In the genomic region with DNA sequence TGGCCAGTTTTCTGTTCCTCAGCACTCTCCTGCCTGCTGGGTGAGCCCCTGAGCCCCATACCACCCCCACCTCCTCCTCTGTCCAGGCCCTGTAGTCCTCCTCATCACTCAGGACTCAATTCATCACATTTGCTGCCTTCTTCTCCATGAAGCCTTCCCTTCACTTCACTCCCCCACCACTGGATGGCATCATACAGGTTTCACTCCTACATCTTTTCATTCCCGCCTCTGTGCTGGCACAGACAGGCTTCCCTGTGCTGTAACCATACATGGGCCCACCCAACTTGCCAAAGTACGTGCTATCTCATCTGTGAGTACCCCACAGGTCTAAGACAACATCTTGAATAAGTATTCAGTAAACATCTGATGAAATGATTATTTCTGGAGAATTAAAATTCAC, we compare ENCODE assay signal across 8 cellular contexts. TPM values are rescaled to one million over a fixed set of nuclear protein-coding genes. Genes with fewer than 3 reads are reported as not detected.
DNase-seq lines count a peak whose midpoint lies in the region; ATAC-seq and TF ChIP-seq lines count a peak whose summit lies in the region.

No MANE protein-coding gene starts in this region.

- H3K27me3 ChIP-seq in left ventricle myocardium inferior (ENCODE audit: low read depth) (no peaks in the 10 kb centered on the region), Panc1 (ENCODE audit: control insufficient read depth, insufficient read depth, low read length) (no peaks in the 10 kb centered on the region)

- H3K9me3 Mint-ChIP-seq in progenitor cell of endocrine pancreas (ENCODE audit: low read depth) = no peaks in the 10 kb centered on the region

- H3K4me3 ChIP-seq in left ventricle myocardium inferior = no peak overlapping the region
- H3K4me3 ChIP-seq in Panc1 (ENCODE audit: low read depth in 2 of 2, low read length in 2 of 2) = no peak overlapping the region

- ATAC-seq in left ventricle myocardium superior = no peak
- peak; percentile 57 for ATAC-seq in Panc1
- ATAC-seq in HG02884 (IDR thresholded peaks at IDR 0.05; ENCODE audit: unreplicated experiment) = no peak
- ATAC-seq in GM18907 (IDR thresholded peaks at IDR 0.05; ENCODE audit: unreplicated experiment) = no peak

- H3K36me3 Mint-ChIP-seq in progenitor cell of endocrine pancreas (ENCODE audit: insufficient read depth) = peaks cover 4% of the 10 kb centered on the region

- peak overlapping the region; percentile 33 for H3K4me3 Mint-ChIP-seq in progenitor cell of endocrine pancreas (ENCODE audit: low read depth)

- CTCF ChIA-PET in Panc1 (lab: Charles Lee) = interaction anchor here (0.8 kb wide), 1 partner anchor 35 kb away, joined by 3 read pairs; no protein-coding TSS in a partner anchor

- no peaks in the 10 kb centered on the region for H3K36me3 ChIP-seq in left ventricle myocardium inferior
- H3K36me3 ChIP-seq in Panc1 (ENCODE audit: control insufficient read depth, insufficient read depth, low read length) = peaks cover 8% of the 10 kb centered on the region; the same call in 1 of the 2 replicates

- POLR2A ChIA-PET in Panc1 (lab: Charles Lee) = no interaction called here

- DNase-seq in left ventricle myocardium inferior = no peak
- DNase-seq in left ventricle myocardium superior = no peak
- DNase-seq in Panc1 (ENCODE audit: low read depth, low spot score) = no peak
- DNase-seq in dermis blood vessel endothelial cell = peak; percentile 76
- DNase-seq in progenitor cell of endocrine pancreas (ENCODE audit: low spot score, unreplicated experiment) = no peak
- no peak for DNase-seq in putamen (ENCODE audit: low spot score)

- H3K9me3 ChIP-seq in left ventricle myocardium inferior (replicated peaks) (no peaks in the 10 kb centered on the region), Panc1 (ENCODE audit: control insufficient read depth, insufficient read depth, low read depth, low read length) (no peaks in the 10 kb centered on the region)

- TF ChIP-seq CTCF in left ventricle myocardium inferior (IDR thresholded peaks at IDR 0.05; ENCODE audit: borderline replicate concordance) (peak; percentile 48), Panc1 (IDR thresholded peaks at IDR 0.05) (peak; percentile 80), progenitor cell of endocrine pancreas (IDR thresholded peaks at IDR 0.05; ENCODE audit: unreplicated experiment) (peak; percentile 46)

- H3K4me1 Mint-ChIP-seq in progenitor cell of endocrine pancreas (ENCODE audit: low read depth) = peaks cover 68% of the 10 kb centered on the region

- H3K4me1 ChIP-seq in left ventricle myocardium inferior (peaks cover 97% of the 10 kb centered on the region), Panc1 (ENCODE audit: control insufficient read depth, insufficient read depth, low read length) (peaks cover 81% of the 10 kb centered on the region)

- BruUV-seq in Panc1 (replicated peaks; lab: Mats Ljungman, UMichigan) = no TSS peak

- intact Hi-C loops in left ventricle myocardium inferior (cut with micrococcal nuclease) = no loop called here
- intact Hi-C loops in left ventricle myocardium superior (cut with micrococcal nuclease) = loop anchor here (5.0 kb wide), 1 partner anchor 32 kb away; no protein-coding TSS in a partner anchor
- intact Hi-C loops in Panc1 (cut with micrococcal nuclease; ENCODE audit: unreplicated experiment) = no loop called here

- peak overlapping the region; percentile 94 for H3K27ac ChIP-seq in left ventricle myocardium inferior (replicated peaks)
- peak overlapping the region; percentile 80; the same call in 1 of the 2 replicates for H3K27ac ChIP-seq in Panc1 (ENCODE audit: low read length)

- peak overlapping the region; percentile 63 for H3K27ac Mint-ChIP-seq in progenitor cell of endocrine pancreas

- H3K27me3 Mint-ChIP-seq in progenitor cell of endocrine pancreas = no peaks in the 10 kb centered on the region

- in situ Hi-C loops in Panc1 (cut with HindIII; ENCODE audit: low pct_unique_long_range_greater_than_20kb, low sequenced_read_pairs) = no loop called here

RNA-seq across cellular contexts. Expression of a gene that starts 56.9 kb away (rescaled TPM):
- total RNA-seq in left ventricle myocardium inferior = 1.8 TPM
- 2.0 TPM for total RNA-seq in left ventricle myocardium superior
- 11.3 TPM for total RNA-seq in Panc1 (2021; ENCODE audit: unreplicated experiment)
- polyA plus RNA-seq in Panc1 (2012; ENCODE audit: insufficient read length) = 49.4 TPM
- 1.7 TPM in 2 replicates for total RNA-seq in dermis blood vessel endothelial cell
- 0.60 and 0.86 TPM in 2 replicates for total RNA-seq in progenitor cell of endocrine pancreas
